Comparison of ENCODE assay signal across 28 cellular contexts in genomic region chr7:112668561-112668960, GRCh38.
A peak's percentile ranks its signal among the peaks of the same experiment; 100 is the strongest.
DNase-seq lines count a peak whose midpoint lies in the region; ATAC-seq, FAIRE-seq and TF ChIP-seq lines count a peak whose summit lies in the region.
"Had no signal": no experiment of that assay in that cellular context is flagged by ENCODE, and none has a peak within 500 bp of the region (broad histone marks: within the 10 kb centered on the region; RNA-seq: fewer than 3 reads in every experiment).

No MANE protein-coding gene starts in this region.

- H3K4me3 ChIP-seq in mammary epithelial cell (replicated peaks in 1 of 3; ENCODE audit: insufficient read depth in 1 of 3, low read depth in 2 of 3, low read length in 3 of 3) (no peak overlapping the region), breast epithelium (no peak overlapping the region), transverse colon (no peak overlapping the region), smooth muscle cell (no peak overlapping the region)
- H3K4me3 ChIP-seq: GM23248, HAP-1 had no signal

- H3F3A ChIP-seq in smooth muscle cell (ENCODE audit: low read depth): no peaks in the 10 kb centered on the region

- H3K4me1 ChIP-seq in mammary epithelial cell (ENCODE audit: insufficient read depth, low read length) (peaks cover 9% of the 10 kb centered on the region), breast epithelium (no peaks in the 10 kb centered on the region), transverse colon (no peaks in the 10 kb centered on the region), smooth muscle cell (ENCODE audit: low read depth) (no peaks in the 10 kb centered on the region)
- H3K4me1 ChIP-seq: HAP-1 had no signal

- H3K27me3 ChIP-seq in mammary epithelial cell (ENCODE audit: insufficient read depth, low read length) (no peaks in the 10 kb centered on the region), breast epithelium (no peaks in the 10 kb centered on the region), transverse colon (no peaks in the 10 kb centered on the region), smooth muscle cell (ENCODE audit: low read depth) (no peaks in the 10 kb centered on the region)

- no peak for FAIRE-seq in urothelium cell line (lab: Jason Lieb, UNC)
- FAIRE-seq: GM18507 had no signal

- WGBS in mammary epithelial cell (ENCODE audit: low coverage, missing lambda C conversion rate): 0% methylated on average over 1 of the region's 1 CpG
- 57 to 84% methylated on average over 1 of the region's 1 CpG for WGBS in transverse colon (ENCODE audit: low coverage in 1 of 2), 2 donors
- WGBS in smooth muscle cell (ENCODE audit: low lambda C conversion rate): 81% methylated on average over 1 of the region's 1 CpG

- no peak for TF ChIP-seq CTCF in mammary epithelial cell (conservative IDR thresholded peaks at IDR 0.05 in 1 of 2, IDR thresholded peaks at IDR 0.05 in 1 of 2; ENCODE audit: extremely low read depth in 1 of 2, insufficient read depth in 1 of 2, low read depth in 1 of 2, low read length in 2 of 2)
- TF ChIP-seq CTCF in breast epithelium (IDR thresholded peaks at IDR 0.05): no peak
- no peak for TF ChIP-seq CTCF in transverse colon (IDR thresholded peaks at IDR 0.05)
- no peak for TF ChIP-seq CTCF in smooth muscle cell (IDR thresholded peaks at IDR 0.05; ENCODE audit: borderline replicate concordance, insufficient read depth, poor library complexity, severe bottlenecking)

- H3K27ac ChIP-seq in mammary epithelial cell (ENCODE audit: insufficient read depth, low read depth, low read length) (no peak overlapping the region), breast epithelium (no peak overlapping the region), transverse colon (no peak overlapping the region), smooth muscle cell (ENCODE audit: low read depth) (no peak overlapping the region)
- H3K27ac ChIP-seq: 22Rv1, GM23248, HL-60 had no signal

- DNase-seq in mammary epithelial cell: peak; percentile 52
- DNase-seq in breast epithelium (ENCODE audit: low spot score in 2 of 2): no peak
- peak; percentile 15 for DNase-seq in amniotic epithelial cell (ENCODE audit: low read depth)
- peak; percentile 14 for DNase-seq in kidney tubule cell (ENCODE audit: low spot score)
- DNase-seq in urothelium cell line (ENCODE audit: low spot score): peak; percentile 3
- DNase-seq in transverse colon: no peak
- no peak for DNase-seq in smooth muscle cell (lab: John Stamatoyannopoulos, UW; ENCODE audit: unreplicated experiment)
- DNase-seq: ACHN, Calu3, DMS153, DND-41, Karpas-422, MV-4-11, NCI-H1105, NCI-H1436 treated with DMSO at 0.1 percent for 48 hours, NCI-H187 treated with DMSO at 0.1 percent for 48 hours, NCI-H2171 treated with DMSO at 0.1 percent for 48 hours, NCI-H446, NCI-H524 treated with DMSO at 0.1 percent for 48 hours, NCI-H774, PC-3 had no signal

- H3K36me3 ChIP-seq in mammary epithelial cell (ENCODE audit: insufficient read depth, low read length): no peaks in the 10 kb centered on the region
- H3K36me3 ChIP-seq in breast epithelium: no peaks in the 10 kb centered on the region
- H3K36me3 ChIP-seq in transverse colon: no peaks in the 10 kb centered on the region
- no peaks in the 10 kb centered on the region for H3K36me3 ChIP-seq in smooth muscle cell (ENCODE audit: low read depth)
- H3K36me3 ChIP-seq: HAP-1 had no signal

- in situ Hi-C loops in mammary epithelial cell (cut with MboI; ENCODE audit: low sequenced_read_pairs in 2 of 2) (no loop called here), transverse colon (cut with MboI; ENCODE audit: low pct_ligation_motif_present in 1 of 4, low pct_unique_long_range_greater_than_20kb in 1 of 4, low sequenced_read_pairs in 3 of 4) (no loop called here)

- H3K4me2 ChIP-seq in mammary epithelial cell (ENCODE audit: insufficient read depth, low read depth, low read length) (no peak overlapping the region), smooth muscle cell (no peak overlapping the region)

- H3K9me3 ChIP-seq in mammary epithelial cell (replicated peaks; ENCODE audit: insufficient read depth, low read length) (no peaks in the 10 kb centered on the region), breast epithelium (no peaks in the 10 kb centered on the region), transverse colon (no peaks in the 10 kb centered on the region), smooth muscle cell (replicated peaks; ENCODE audit: low read depth) (no peaks in the 10 kb centered on the region)
- H3K9me3 ChIP-seq: HAP-1 had no signal

- CTCF ChIA-PET in mammary epithelial cell (lab: Charles Lee; ENCODE audit: low non-redundant PET): no interaction called here

- no peak overlapping the region for H2AFZ ChIP-seq in mammary epithelial cell (ENCODE audit: low read depth, low read length)
- no peak overlapping the region for H2AFZ ChIP-seq in smooth muscle cell (ENCODE audit: low read depth)
- H2AFZ ChIP-seq: GM23248 had no signal

- TF ChIP-seq EP300 in transverse colon (IDR thresholded peaks at IDR 0.05; ENCODE audit: low read depth): no peak

- no peak for ATAC-seq in GM18519 (IDR thresholded peaks at IDR 0.05; ENCODE audit: low FRiP score, unreplicated experiment)
- ATAC-seq: PC-3, SK-N-SH treated with all-trans-retinoic acid at 6 μM for 48 hours had no signal

- H3K79me2 ChIP-seq in mammary epithelial cell (ENCODE audit: insufficient read depth, low read length) (no peaks in the 10 kb centered on the region), smooth muscle cell (ENCODE audit: low read depth) (no peaks in the 10 kb centered on the region)

- no TSS peak for BruUV-seq in mammary epithelial cell (replicated peaks; lab: Mats Ljungman, UMichigan)

- H4K20me1 ChIP-seq in mammary epithelial cell (ENCODE audit: insufficient read depth, low read length) (no peaks in the 10 kb centered on the region), smooth muscle cell (ENCODE audit: low read depth) (no peaks in the 10 kb centered on the region)

- dilution Hi-C loops in mammary epithelial cell (cut with HindIII; ENCODE audit: low sequenced_read_pairs): no loop called here

- intact Hi-C loops in mammary epithelial cell (cut with micrococcal nuclease) (loop anchor here (10.0 kb wide), 1 partner anchor 116 kb away; no protein-coding TSS in a partner anchor), breast epithelium (cut with DNase I; ENCODE audit: low total_unique reads) (no loop called here), transverse colon (cut with DNase I; ENCODE audit: low total_unique reads) (no loop called here)

- H3K9ac ChIP-seq in mammary epithelial cell (ENCODE audit: insufficient read depth, low read length) (no peak overlapping the region), smooth muscle cell (ENCODE audit: low read depth) (no peak overlapping the region)
- H3K9ac ChIP-seq: GM23248 had no signal

- TF ChIP-seq POLR2A in breast epithelium (IDR thresholded peaks at IDR 0.05) (no peak), transverse colon (IDR thresholded peaks at IDR 0.05) (no peak)

Comparison
In these comparisons a context has a peak if more than half of its experiments do, and no peak if none do; other contexts are left out.
1. DNase-seq: peak in mammary epithelial cell (single experiment), amniotic epithelial cell (single experiment), kidney tubule cell (single experiment) and urothelium cell line (single experiment); none in breast epithelium (0 of 2), transverse colon (single experiment) and smooth muscle cell (single experiment).